ENCODE assay signal across 12 cellular contexts in genomic region chr12:52126605-52127578, GRCh38. TPM values are rescaled to one million over a fixed set of nuclear protein-coding genes. Genes with fewer than 3 reads are reported as not detected.
DNase-seq lines count a peak whose midpoint lies in the region; ATAC-seq and TF ChIP-seq lines count a peak whose summit lies in the region.
"Had no signal": no experiment of that assay in that cellular context is flagged by ENCODE, and none has a peak within 500 bp of the region (broad histone marks: within the 10 kb centered on the region; RNA-seq: fewer than 3 reads in every experiment).

No MANE protein-coding gene starts in this region.

- WGBS in body of pancreas, 2 donors, result 50 to 69% methylated on average over 21 of the region's 21 CpGs

- no peaks in the 10 kb centered on the region for H3K36me3 Mint-ChIP-seq in progenitor cell of endocrine pancreas (ENCODE audit: insufficient read depth)

- no peaks in the 10 kb centered on the region for H3K9me3 Mint-ChIP-seq in progenitor cell of endocrine pancreas (ENCODE audit: low read depth)

- H3K27ac ChIP-seq in body of pancreas (peak overlapping the region in 2 of 4 donors; percentile 12 to 14), substantia nigra (ENCODE audit: low read depth, low read length, poor library complexity, severe bottlenecking) (peak overlapping the region; percentile 13)

- no peaks in the 10 kb centered on the region for H3K36me3 ChIP-seq in body of pancreas (replicated peaks in 1 of 2; ENCODE audit: insufficient read depth in 1 of 2, low read depth in 2 of 2)
- H3K36me3 ChIP-seq: transverse colon had no signal

- no peak overlapping the region for H3K4me3 Mint-ChIP-seq in progenitor cell of endocrine pancreas (ENCODE audit: low read depth)

- DNase-seq in GM20000 (ENCODE audit: low spot score) (peak; percentile 1), body of pancreas (no peak), iPS-NIHi7 (ENCODE audit: extremely low spot score) (peak; percentile 9), substantia nigra (lab: John Stamatoyannopoulos, UW) (no peak), progenitor cell of endocrine pancreas (ENCODE audit: low spot score, unreplicated experiment) (no peak), HPDE6-E6E7 (ENCODE audit: extremely low spot score) (no peak), ACHN (no peak)
- DNase-seq: DMS53, GOT3, NCI-H2107, transverse colon had no signal

- peaks cover 14% of the 10 kb centered on the region for H3K27me3 Mint-ChIP-seq in progenitor cell of endocrine pancreas

- no peaks in the 10 kb centered on the region for H3K9me3 ChIP-seq in body of pancreas
- H3K9me3 ChIP-seq: transverse colon had no signal

- TF ChIP-seq CTCF in GM20000 (IDR thresholded peaks at IDR 0.05; ENCODE audit: extremely low read depth, missing control alignments) (no peak), body of pancreas (IDR thresholded peaks at IDR 0.05) (no peak), progenitor cell of endocrine pancreas (IDR thresholded peaks at IDR 0.05; ENCODE audit: unreplicated experiment) (no peak)

- H3K4me1 ChIP-seq in body of pancreas, result no peaks in the 10 kb centered on the region
- H3K4me1 ChIP-seq: transverse colon had no signal

- ATAC-seq in body of pancreas (peak; percentile 31), HG02642 (IDR thresholded peaks at IDR 0.05; ENCODE audit: poor library complexity, unreplicated experiment) (no peak)

- intact Hi-C loops in body of pancreas (cut with DNase I), result no loop called here

- no peak overlapping the region for H3K27ac Mint-ChIP-seq in progenitor cell of endocrine pancreas

- no peak overlapping the region for H3K4me3 ChIP-seq in body of pancreas
- H3K4me3 ChIP-seq: transverse colon had no signal

- no peaks in the 10 kb centered on the region for H3K27me3 ChIP-seq in body of pancreas

- TF ChIP-seq POLR2A in body of pancreas (IDR thresholded peaks at IDR 0.05), result no peak

- in situ Hi-C loops in ACHN (cut with HindIII; ENCODE audit: low pct_ligation_motif_present, low pct_unique_long_range_greater_than_20kb, low sequenced_read_pairs), result no loop called here

- H3K4me1 Mint-ChIP-seq in progenitor cell of endocrine pancreas (ENCODE audit: low read depth), result peaks cover 2% of the 10 kb centered on the region

RNA-seq across cellular contexts. Expression of gene SMIM41, which starts 47.4 kb away (rescaled TPM):
- total RNA-seq in body of pancreas (under 1 TPM; 0.26 to 0.66 TPM), progenitor cell of endocrine pancreas (not detected in 2 replicates)

RNA-seq across cellular contexts. Expression of gene ATG101, which starts 57.1 kb away (rescaled TPM):
- total RNA-seq in body of pancreas (10 to 100 TPM; 25.7 to 25.9 TPM), progenitor cell of endocrine pancreas (23.5 and 26.4 TPM in 2 replicates)

Comparison
In these comparisons a context has a peak if more than half of its experiments do, and no peak if none do; other contexts are left out.
1. DNase-seq: peak in GM20000 (single experiment) and iPS-NIHi7 (single experiment); none in body of pancreas (0 of 4), substantia nigra (0 of 49), progenitor cell of endocrine pancreas (single experiment), HPDE6-E6E7 (single experiment) and ACHN (single experiment).